In the genomic region with DNA sequence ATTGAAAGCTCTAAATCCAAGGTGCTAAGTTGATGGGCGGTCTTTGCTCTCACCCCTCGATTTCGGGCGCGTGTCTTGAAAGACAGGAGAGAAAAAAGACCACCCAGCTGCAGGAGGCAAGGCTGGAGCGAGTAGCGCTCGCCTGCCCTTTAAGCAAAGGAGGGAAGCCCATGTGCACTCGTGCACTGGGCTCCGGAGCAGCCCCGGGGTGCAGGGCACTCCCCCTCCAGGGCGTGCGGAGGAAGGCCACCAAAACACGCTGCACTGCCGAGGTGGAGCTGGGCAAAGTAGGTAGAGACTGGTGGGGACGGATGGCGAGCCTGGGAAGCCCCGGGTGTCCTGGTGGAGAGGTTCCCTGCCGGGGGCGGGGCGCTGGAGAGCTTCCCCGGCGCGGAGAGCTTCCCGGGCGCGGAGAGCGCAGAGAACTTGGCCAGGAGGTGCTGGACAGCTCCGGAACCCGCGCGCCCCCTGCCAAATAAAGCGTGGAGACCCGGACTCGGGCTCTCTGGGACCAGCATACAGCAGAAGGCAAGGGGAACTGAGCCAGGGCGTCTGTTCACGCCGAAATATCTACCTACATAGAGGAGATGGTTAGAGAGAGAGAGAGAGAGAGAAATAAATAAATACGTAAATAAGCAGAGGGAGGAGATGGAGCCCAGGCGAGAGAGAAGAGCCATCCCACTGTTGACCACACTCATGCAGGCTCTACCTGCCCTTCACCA, we compare ENCODE assay signal across 8 cellular contexts. TPM values are rescaled to one million over a fixed set of nuclear protein-coding genes. Genes with fewer than 3 reads are reported as not detected.
DNase-seq lines count a peak whose midpoint lies in the region; ATAC-seq and TF ChIP-seq lines count a peak whose summit lies in the region.

No MANE protein-coding gene starts in this region.

- peak overlapping the region; percentile 96 for H3K4me3 Mint-ChIP-seq in activated naive CD8-positive, alpha-beta T cell treated with anti-CD3 and anti-CD28 coated beads, Interleukin-2, amount 10 ng/mL, durations not matched to agents 7 days and 5 days

- peaks cover 15% of the 10 kb centered on the region for H3K4me1 ChIP-seq in PC-3 (ENCODE audit: insufficient read depth, low read length)
- H3K4me1 ChIP-seq in rectal smooth muscle tissue (ENCODE audit: control insufficient read depth, insufficient read depth, low read length), result peaks cover 2% of the 10 kb centered on the region

- DNase-seq in DMS153 (lab: John Stamatoyannopoulos, UW), result peak; percentile 61
- DNase-seq in PC-3, result peak; percentile 17
- peak; percentile 68 for DNase-seq in activated naive CD8-positive, alpha-beta T cell treated with anti-CD3 and anti-CD28 coated beads, Interleukin-2, amount 10 ng/mL, durations not matched to agents 7 days and 5 days
- DNase-seq in left cardiac atrium, result peak; percentile 41

- H3K27me3 ChIP-seq in PC-3 (ENCODE audit: low read length) (peaks cover 69% of the 10 kb centered on the region), rectal smooth muscle tissue (ENCODE audit: control insufficient read depth, insufficient read depth, low read length) (peaks cover 3% of the 10 kb centered on the region)

- H3K27ac ChIP-seq in PC-3 (ENCODE audit: low read length), result no peak overlapping the region
- no peak overlapping the region for H3K27ac ChIP-seq in rectal smooth muscle tissue (ENCODE audit: low read depth, low read length)

- H3K36me3 ChIP-seq in PC-3 (ENCODE audit: low read depth, low read length) (no peaks in the 10 kb centered on the region), rectal smooth muscle tissue (ENCODE audit: control insufficient read depth, insufficient read depth, low read length) (no peaks in the 10 kb centered on the region)

- H3K9me3 Mint-ChIP-seq in activated naive CD8-positive, alpha-beta T cell treated with anti-CD3 and anti-CD28 coated beads, Interleukin-2, amount 10 ng/mL, durations not matched to agents 7 days and 5 days, result peaks cover 10% of the 10 kb centered on the region

- ATAC-seq in HG02642 (IDR thresholded peaks at IDR 0.05; ENCODE audit: poor library complexity, unreplicated experiment) (peak; percentile 50), PC-3 (peak; percentile 59), left cardiac atrium (peak; percentile 70 to 86), GM21737 (IDR thresholded peaks at IDR 0.05; ENCODE audit: unreplicated experiment) (no peak), HG03565 (IDR thresholded peaks at IDR 0.05; ENCODE audit: unreplicated experiment) (no peak)
- peak; percentile 76 for ATAC-seq in activated naive CD8-positive, alpha-beta T cell treated with anti-CD3 and anti-CD28 coated beads, Interleukin-2, amount 10 ng/mL, durations not matched to agents 7 days and 5 days (ENCODE audit: low read depth)

- CTCF ChIA-PET in PC-3 (lab: Charles Lee), result no interaction called here

- POLR2A ChIA-PET in PC-3 (lab: Charles Lee; ENCODE audit: unreplicated experiment), result no interaction called here
- POLR2A ChIA-PET in activated naive CD8-positive, alpha-beta T cell treated with anti-CD3 and anti-CD28 coated beads, Interleukin-2, amount 10 ng/mL, durations not matched to agents 7 days and 5 days (lab: Charles Lee), result interaction anchor here (0.8 to 2.3 kb wide), 7 partner anchors 19 to 96 kb away, joined by 3 to 16 read pairs (median 5); no protein-coding TSS in a partner anchor

- no peaks in the 10 kb centered on the region for H3K79me2 ChIP-seq in PC-3 (ENCODE audit: low read length)

- H3F3A ChIP-seq in PC-3 (ENCODE audit: low read length, unreplicated experiment), result no peaks in the 10 kb centered on the region

- H3K9me3 ChIP-seq in PC-3 (ENCODE audit: low read length), result no peaks in the 10 kb centered on the region; the same call in 1 of the 2 replicates

- H2AFZ ChIP-seq in PC-3 (ENCODE audit: low read length), result peak overlapping the region; percentile 92

- no peaks in the 10 kb centered on the region for H3K9me2 ChIP-seq in PC-3 (replicated peaks; ENCODE audit: low read length)

- H3K27me3 Mint-ChIP-seq in activated naive CD8-positive, alpha-beta T cell treated with anti-CD3 and anti-CD28 coated beads, Interleukin-2, amount 10 ng/mL, durations not matched to agents 7 days and 5 days, result peaks cover 2% of the 10 kb centered on the region

- peak overlapping the region; percentile 97 for H3K4me2 ChIP-seq in PC-3 (ENCODE audit: low read length)

- peaks cover 3% of the 10 kb centered on the region for H3K36me3 Mint-ChIP-seq in activated naive CD8-positive, alpha-beta T cell treated with anti-CD3 and anti-CD28 coated beads, Interleukin-2, amount 10 ng/mL, durations not matched to agents 7 days and 5 days

- intact Hi-C loops in PC-3 (cut with micrococcal nuclease) (no loop called here), left cardiac atrium (cut with DNase I) (loop anchor here in 1 of 2 donors (10.0 kb wide), 1 partner anchor 412 kb away; no protein-coding TSS in a partner anchor)

- H3K4me3 ChIP-seq in PC-3 (ENCODE audit: low read length) (peak overlapping the region; percentile 69), rectal smooth muscle tissue (ENCODE audit: low read length) (peak overlapping the region; percentile 63)

- H4K20me1 ChIP-seq in PC-3 (ENCODE audit: low read length), result no peaks in the 10 kb centered on the region

- peak overlapping the region; percentile 68 for H3K27ac Mint-ChIP-seq in activated naive CD8-positive, alpha-beta T cell treated with anti-CD3 and anti-CD28 coated beads, Interleukin-2, amount 10 ng/mL, durations not matched to agents 7 days and 5 days

- H3K4me1 Mint-ChIP-seq in activated naive CD8-positive, alpha-beta T cell treated with anti-CD3 and anti-CD28 coated beads, Interleukin-2, amount 10 ng/mL, durations not matched to agents 7 days and 5 days, result peaks cover 18% of the 10 kb centered on the region

- no TSS peak for BruUV-seq in PC-3 (replicated peaks; lab: Mats Ljungman, UMichigan)

- TF ChIP-seq CTCF in PC-3 (conservative IDR thresholded peaks at IDR 0.05; ENCODE audit: low read depth, low read length), result no peak

- H3K9ac ChIP-seq in PC-3 (ENCODE audit: low read length) (no peak overlapping the region), rectal smooth muscle tissue (ENCODE audit: low read length) (no peak overlapping the region)

RNA-seq across cellular contexts. Expression of a gene that starts 0.6 kb away (rescaled TPM):
- total RNA-seq in PC-3 (2014; rRNA removed) (0.80 TPM in 1 of 2 replicates, not detected in the other), left cardiac atrium (1 to 10 TPM in 1 of 2 donors, under 1 TPM in 1; 0.82 to 1.7 TPM)
- total RNA-seq in activated naive CD8-positive, alpha-beta T cell treated with anti-CD3 and anti-CD28 coated beads, Interleukin-2, amount 10 ng/mL, durations not matched to agents 7 days and 5 days, result 100 to 1,000 TPM; 147 to 161 TPM

Comparison
In these comparisons a context has a peak if more than half of its experiments do, and no peak if none do; other contexts are left out.
1. DNase-seq: peak in every context shown above with its lines; median percentile 68 in activated naive CD8-positive, alpha-beta T cell treated with anti-CD3 and anti-CD28 coated beads, Interleukin-2, amount 10 ng/mL, durations not matched to agents 7 days and 5 days; 61 in DMS153; 41 in left cardiac atrium; 17 in PC-3.
2. ATAC-seq: peak in HG02642 (single experiment), PC-3 (single experiment), activated naive CD8-positive, alpha-beta T cell treated with anti-CD3 and anti-CD28 coated beads, Interleukin-2, amount 10 ng/mL, durations not matched to agents 7 days and 5 days (single experiment) and left cardiac atrium (2 of 2); none in GM21737 (single experiment) and HG03565 (single experiment).
3. RNA of a gene that starts 0.6 kb away (total RNA-seq): 147 to 161 TPM in activated naive CD8-positive, alpha-beta T cell treated with anti-CD3 and anti-CD28 coated beads, Interleukin-2, amount 10 ng/mL, durations not matched to agents 7 days and 5 days; 0.82 to 1.7 TPM in left cardiac atrium and 0.80 TPM in PC-3; every median in the first group is over 10 times any median in the second.